8 cellular contexts compared by ENCODE assay signal in the genomic region with DNA sequence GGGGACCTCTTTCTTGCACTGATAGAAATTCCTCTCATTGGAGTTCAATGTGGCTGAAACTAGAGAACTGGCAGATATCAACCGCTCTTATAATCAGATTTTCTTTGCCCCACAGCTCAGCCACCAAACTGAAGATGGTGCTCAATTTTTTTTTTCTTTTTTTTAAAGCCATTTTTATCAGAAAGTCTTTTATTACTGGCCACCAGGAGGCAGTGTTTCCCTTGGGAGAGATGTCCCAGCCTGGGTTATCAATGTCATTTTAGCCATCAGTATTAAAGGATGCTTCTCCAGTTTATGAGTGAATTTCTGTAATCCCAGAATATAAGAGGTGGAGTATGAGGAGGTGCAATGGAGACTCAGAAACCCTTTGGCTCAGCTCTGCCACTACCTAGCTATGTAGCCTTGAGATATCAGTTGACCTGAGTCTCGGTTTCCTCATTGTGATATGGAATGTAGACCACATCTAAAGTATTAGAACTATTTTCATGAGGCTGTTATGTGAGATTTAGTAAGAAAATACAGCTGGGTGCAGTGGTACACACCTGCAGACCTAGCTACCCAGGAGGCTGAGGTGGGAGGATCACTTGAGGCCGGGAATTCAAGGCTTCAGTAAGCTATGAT. TPM values are rescaled to one million over a fixed set of nuclear protein-coding genes. Genes with fewer than 3 reads are reported as not detected.
A peak's percentile ranks its signal among the peaks of the same experiment; 100 is the strongest.
DNase-seq lines count a peak whose midpoint lies in the region; ATAC-seq and TF ChIP-seq lines count a peak whose summit lies in the region.

No MANE protein-coding gene starts in this region.

- H3K56ac ChIP-seq in IMR-90 (ENCODE audit: extremely low read depth, insufficient read depth, low read length) = no peak overlapping the region

- ATAC-seq in IMR-90 (ENCODE audit: low read depth) = no peak
- no peak for ATAC-seq in natural killer cell treated with Interleukin-12 subunit alpha and Interleukin-12 subunit beta and Interleukin-15 and Interleukin-18, amount 100 ng/mL, for 72 hours
- ATAC-seq in GM21381 (IDR thresholded peaks at IDR 0.05; ENCODE audit: unreplicated experiment) = no peak

- no peak overlapping the region for H2BK120ac ChIP-seq in IMR-90 (ENCODE audit: low read depth, low read length)

- H4K8ac ChIP-seq in IMR-90 (ENCODE audit: low read depth in 2 of 2, low read length in 2 of 2) = no peak overlapping the region

- H3K4ac ChIP-seq in IMR-90 (ENCODE audit: low read depth, low read length) = no peak overlapping the region

- DNase-seq in NCI-H1417 (lab: John Stamatoyannopoulos, UW) (peak in 2 of 3 experiments; percentile 36 to 81), NCI-H1417 treated with DMSO at 0.1 percent for 48 hours (lab: John Stamatoyannopoulos, UW) (no peak), IMR-90 (peak; percentile 31), SKM-1 treated with dmso at 0.1 percent for 144 hours (lab: John Stamatoyannopoulos, UW; ENCODE audit: unreplicated experiment) (peak; percentile 73), coronary artery (ENCODE audit: low spot score) (peak; percentile 17), D341Med (ENCODE audit: low spot score) (no peak)
- DNase-seq in natural killer cell treated with Interleukin-12 subunit alpha and Interleukin-12 subunit beta and Interleukin-15 and Interleukin-18, amount 100 ng/mL, for 72 hours (ENCODE audit: low spot score) = no peak

- no peak overlapping the region for H2AK9ac ChIP-seq in IMR-90 (replicated peaks; ENCODE audit: low read depth, low read length, poor library complexity)

- no peaks in the 10 kb centered on the region for H3K9me3 Mint-ChIP-seq in natural killer cell treated with Interleukin-12 subunit alpha and Interleukin-12 subunit beta and Interleukin-15 and Interleukin-18, amount 100 ng/mL, for 72 hours

- H3K4me1 Mint-ChIP-seq in natural killer cell treated with Interleukin-12 subunit alpha and Interleukin-12 subunit beta and Interleukin-15 and Interleukin-18, amount 100 ng/mL, for 72 hours (ENCODE audit: low read depth in 2 of 2) = peaks cover 73 to 74% of the 10 kb centered on the region in 2 donors

- POLR2A ChIA-PET in IMR-90 (lab: Charles Lee; ENCODE audit: unreplicated experiment) = no interaction called here

- CTCF ChIA-PET in IMR-90 (lab: Yijun Ruan, JAX) = interaction anchor here (0.6 to 1.5 kb wide), 4 partner anchors 9 to 262 kb away, joined by 3 to 4 read pairs (median 4); no protein-coding TSS in a partner anchor

- no peak overlapping the region for H2BK20ac ChIP-seq in IMR-90 (ENCODE audit: low read depth, low read length)

- no CpG with 5 or more reads among the region's 3 CpGs for WGBS in IMR-90 (ENCODE audit: extremely low coverage in 2 of 2, insufficient read length in 1 of 2), 2 experiments

- no peak overlapping the region for H4K5ac ChIP-seq in IMR-90 (ENCODE audit: low read depth, low read length)

- BruUV-seq in IMR-90 (replicated peaks; lab: Mats Ljungman, UMichigan) = no TSS peak

- in situ Hi-C loops in IMR-90 (cut with MboI; ENCODE audit: low sequenced_read_pairs) = no loop called here

- no peak overlapping the region for H3K4me3 ChIP-seq in IMR-90 (ENCODE audit: insufficient read depth, low read depth, low read length)
- no peak overlapping the region for H3K4me3 ChIP-seq in coronary artery

- H3K18ac ChIP-seq in IMR-90 (ENCODE audit: low read depth, low read length) = no peak overlapping the region

- no peak for TF ChIP-seq POLR2A in IMR-90 (IDR thresholded peaks at IDR 0.05; ENCODE audit: low read depth, low read length)

- H3K79me1 ChIP-seq in IMR-90 (ENCODE audit: low read depth in 1 of 2, low read length in 2 of 2) = no peaks in the 10 kb centered on the region

- H3K27me3 Mint-ChIP-seq in natural killer cell treated with Interleukin-12 subunit alpha and Interleukin-12 subunit beta and Interleukin-15 and Interleukin-18, amount 100 ng/mL, for 72 hours = no peaks in the 10 kb centered on the region

- peaks cover 22% of the 10 kb centered on the region for H3K36me3 Mint-ChIP-seq in natural killer cell treated with Interleukin-12 subunit alpha and Interleukin-12 subunit beta and Interleukin-15 and Interleukin-18, amount 100 ng/mL, for 72 hours

- peak overlapping the region; percentile 99 for H3K27ac Mint-ChIP-seq in natural killer cell treated with Interleukin-12 subunit alpha and Interleukin-12 subunit beta and Interleukin-15 and Interleukin-18, amount 100 ng/mL, for 72 hours

- dilution Hi-C loops in IMR-90 (cut with HindIII; ENCODE audit: low sequenced_read_pairs, unreplicated experiment) = no loop called here

- no peak overlapping the region for H3K14ac ChIP-seq in IMR-90 (replicated peaks; ENCODE audit: low read depth, low read length)

- no peak overlapping the region for H2AFZ ChIP-seq in IMR-90 (replicated peaks; ENCODE audit: low read length, poor library complexity)

- H4K20me1 ChIP-seq in IMR-90 (ENCODE audit: insufficient read depth, low read length) = no peaks in the 10 kb centered on the region

- no peak overlapping the region for H3K23ac ChIP-seq in IMR-90 (ENCODE audit: low read depth, low read length)

- no peaks in the 10 kb centered on the region for H3K9me3 ChIP-seq in IMR-90 (ENCODE audit: control insufficient read depth, insufficient read depth, low read length)

- H3K4me2 ChIP-seq in IMR-90 (ENCODE audit: low read depth, low read length) = no peak overlapping the region

- H3K27me3 ChIP-seq in IMR-90 (ENCODE audit: control insufficient read depth, insufficient read depth, low read length) = peaks cover 8% of the 10 kb centered on the region

- H3K27ac ChIP-seq in IMR-90 (ENCODE audit: insufficient read depth, low read length) (no peak overlapping the region), coronary artery (peak overlapping the region in 1 of 2 donors; percentile 44)

- no peak overlapping the region for H2BK5ac ChIP-seq in IMR-90 (ENCODE audit: low read depth, low read length, poor library complexity, severe bottlenecking)

- intact Hi-C loops in IMR-90 (cut with micrococcal nuclease) = loop anchor here (1.0 kb wide), 2 partner anchors 116 to 155 kb away; no protein-coding TSS in a partner anchor

- peak; percentile 61 for TF ChIP-seq RAD21 in IMR-90 (IDR thresholded peaks at IDR 0.05; ENCODE audit: low read length)

- H3K36me3 ChIP-seq in IMR-90 (ENCODE audit: control insufficient read depth, insufficient read depth, low read length) = no peaks in the 10 kb centered on the region

- H3K4me3 Mint-ChIP-seq in natural killer cell treated with Interleukin-12 subunit alpha and Interleukin-12 subunit beta and Interleukin-15 and Interleukin-18, amount 100 ng/mL, for 72 hours = no peak overlapping the region

- TF ChIP-seq CTCF in IMR-90 (conservative IDR thresholded peaks at IDR 0.05; ENCODE audit: low read depth, low read length) (peak; percentile 68), coronary artery (IDR thresholded peaks at IDR 0.05) (peak; percentile 33)

- H4K91ac ChIP-seq in IMR-90 (ENCODE audit: insufficient read depth, low read depth, low read length) = no peak overlapping the region

- no peaks in the 10 kb centered on the region for H3K4me1 ChIP-seq in IMR-90 (ENCODE audit: control insufficient read depth, insufficient read depth, low read length)

- no peaks in the 10 kb centered on the region for H3K9me1 ChIP-seq in IMR-90 (ENCODE audit: insufficient read depth, low read length)

- no peak overlapping the region for H2AK5ac ChIP-seq in IMR-90 (ENCODE audit: low read depth, low read length)

- no peak overlapping the region for H3K9ac ChIP-seq in IMR-90 (ENCODE audit: low read depth, low read length)

- H2BK15ac ChIP-seq in IMR-90 (ENCODE audit: low read depth, low read length) = no peak overlapping the region

TF ChIP-seq in IMR-90, 13 proteins besides CTCF, POLR2A, EP300 and RAD21:
- TF ChIP-seq RFX5 (IDR thresholded peaks at IDR 0.05; ENCODE audit: low read depth, low read length) (no peak), CEBPB (IDR thresholded peaks at IDR 0.05; ENCODE audit: low read depth, low read length) (no peak), SMC3 (IDR thresholded peaks at IDR 0.05; ENCODE audit: low read depth, low read length) (peak; percentile 47), MAFK (IDR thresholded peaks at IDR 0.05; ENCODE audit: low read depth, low read length) (no peak), RCOR1 (IDR thresholded peaks at IDR 0.05; ENCODE audit: insufficient replicate concordance, low read length) (no peak)
- TF ChIP-seq, protein P1, sequence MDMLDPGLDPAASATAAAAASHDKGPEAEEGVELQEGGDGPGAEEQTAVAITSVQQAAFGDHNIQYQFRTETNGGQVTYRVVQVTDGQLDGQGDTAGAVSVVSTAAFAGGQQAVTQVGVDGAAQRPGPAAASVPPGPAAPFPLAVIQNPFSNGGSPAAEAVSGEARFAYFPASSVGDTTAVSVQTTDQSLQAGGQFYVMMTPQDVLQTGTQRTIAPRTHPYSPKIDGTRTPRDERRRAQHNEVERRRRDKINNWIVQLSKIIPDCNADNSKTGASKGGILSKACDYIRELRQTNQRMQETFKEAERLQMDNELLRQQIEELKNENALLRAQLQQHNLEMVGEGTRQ (IDR thresholded peaks at IDR 0.05; ENCODE audit: low read depth, low read length) = no peak

RNA-seq across cellular contexts. Expression of a gene that starts 27.6 kb away (rescaled TPM):
- total RNA-seq in IMR-90 (2012; rRNA removed) = not detected in 2 replicates
- polyA plus RNA-seq in IMR-90 (2012; rRNA removed) = not detected in 2 replicates
- polyA plus RNA-seq in IMR-90 (2012; cell fraction: cytosol; rRNA removed) = not detected in 2 replicates
- not detected in 2 replicates for polyA plus RNA-seq in IMR-90 (2012; cell fraction: nucleus; rRNA removed; ENCODE audit: low replicate concordance)
- 10 to 100 TPM; 36.6 to 64.4 TPM for total RNA-seq in natural killer cell treated with Interleukin-12 subunit alpha and Interleukin-12 subunit beta and Interleukin-15 and Interleukin-18, amount 100 ng/mL, for 72 hours

RNA-seq across cellular contexts. Expression of a gene that starts 39.1 kb away (rescaled TPM):
- not detected in 2 replicates for total RNA-seq in IMR-90 (2012; rRNA removed)
- polyA plus RNA-seq in IMR-90 (2012; rRNA removed) = not detected in 2 replicates
- not detected in 2 replicates for polyA plus RNA-seq in IMR-90 (2012; cell fraction: cytosol; rRNA removed)
- polyA plus RNA-seq in IMR-90 (2012; cell fraction: nucleus; rRNA removed; ENCODE audit: low replicate concordance) = not detected in 2 replicates
- 1 to 10 TPM in 1 of 2 donors, under 1 TPM in 1; 0.92 to 1.2 TPM for total RNA-seq in natural killer cell treated with Interleukin-12 subunit alpha and Interleukin-12 subunit beta and Interleukin-15 and Interleukin-18, amount 100 ng/mL, for 72 hours

RNA-seq across cellular contexts. Expression of a gene that starts 49.9 kb away (rescaled TPM):
- not detected in 2 replicates for total RNA-seq in IMR-90 (2012; rRNA removed)
- polyA plus RNA-seq in IMR-90 (2012; rRNA removed) = not detected in 2 replicates
- not detected in 2 replicates for polyA plus RNA-seq in IMR-90 (2012; cell fraction: cytosol; rRNA removed)
- not detected in 2 replicates for polyA plus RNA-seq in IMR-90 (2012; cell fraction: nucleus; rRNA removed; ENCODE audit: low replicate concordance)
- total RNA-seq in natural killer cell treated with Interleukin-12 subunit alpha and Interleukin-12 subunit beta and Interleukin-15 and Interleukin-18, amount 100 ng/mL, for 72 hours = not detected

Comparison
In these comparisons a context has a peak if more than half of its experiments do, and no peak if none do; other contexts are left out.
1. DNase-seq: peak in NCI-H1417 (2 of 3), IMR-90 (single experiment), SKM-1 treated with dmso at 0.1 percent for 144 hours (single experiment) and coronary artery (single experiment); none in NCI-H1417 treated with DMSO at 0.1 percent for 48 hours (single experiment), natural killer cell treated with Interleukin-12 subunit alpha and Interleukin-12 subunit beta and Interleukin-15 and Interleukin-18, amount 100 ng/mL, for 72 hours (single experiment) and D341Med (single experiment).
2. RNA of a gene that starts 27.6 kb away (total RNA-seq): 36.6 to 64.4 TPM in natural killer cell treated with Interleukin-12 subunit alpha and Interleukin-12 subunit beta and Interleukin-15 and Interleukin-18, amount 100 ng/mL, for 72 hours; not detected in IMR-90; every median in the first group is over 10 times any median in the second.